In genomic region chr12:25518512-25518911, GRCh38 we compare ENCODE assay signal across 1 cellular context.
TF ChIP-seq lines count a peak whose summit lies in the region.

No MANE protein-coding gene starts in this region.

TF ChIP-seq in K562, 482 proteins besides CTCF, POLR2A, EP300 and RAD21 (continued from another document):
- no peak for TF ChIP-seq TRIM25 (IDR thresholded peaks at IDR 0.05; ENCODE audit: borderline replicate concordance)
TF ChIP-seq in K562: peak in this region for 0.
